34 cellular contexts compared by ENCODE assay signal in the genomic region with DNA sequence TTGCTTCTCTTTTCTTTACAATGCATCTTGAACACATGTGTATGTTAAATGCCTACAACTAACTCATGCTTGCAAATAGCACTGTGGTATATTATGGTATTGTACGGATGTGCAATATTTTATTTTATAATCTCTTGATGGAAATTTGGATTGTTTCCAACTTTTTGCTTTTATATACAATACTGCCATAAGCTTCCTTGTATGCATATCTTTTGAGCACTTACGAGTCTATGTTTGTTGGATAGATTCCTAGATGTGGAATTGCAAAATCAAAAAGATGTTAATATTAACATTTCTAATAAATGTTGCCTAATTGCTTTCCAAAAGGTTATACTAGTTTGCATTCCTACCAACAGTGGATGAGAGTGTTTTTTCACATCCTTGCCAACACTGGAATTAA.
"Had no signal": no experiment of that assay in that cellular context is flagged by ENCODE, and none has a peak within 500 bp of the region (broad histone marks: within the 10 kb centered on the region; RNA-seq: fewer than 3 reads in every experiment).

No MANE protein-coding gene starts in this region.

- DNase-seq: activated CD4-positive, alpha-beta T cell treated with anti-CD3 and anti-CD28 coated beads for 1 hour; activated CD4-positive, alpha-beta T cell treated with anti-CD3 and anti-CD28 coated beads, Interleukin-2, amount 10 ng/mL, durations not matched to agents 24 days and 14 days; activated CD4-positive, alpha-beta T cell treated with anti-CD3 and anti-CD28 coated beads, Interleukin-2, amount 50 U/mL, for 4 hours; activated CD4-positive, CD25-positive, alpha-beta regulatory T cell; activated CD8-positive, alpha-beta T cell treated with anti-CD3 and anti-CD28 coated beads for 36 hours; activated effector memory CD4-positive, alpha-beta T cell treated with anti-CD3 and anti-CD28 coated beads, Interleukin-2, amount 50 U/mL, for 16 hours; activated naive CD4-positive, alpha-beta T cell; activated naive CD4-positive, alpha-beta T cell treated with anti-CD3 and anti-CD28 coated beads, Interleukin-2, amount 50 U/mL, for 16 hours; activated naive CD8-positive, alpha-beta T cell treated with anti-CD3 and anti-CD28 coated beads for 36 hours; activated T-cell treated with anti-CD3 and anti-CD28 coated beads, Interleukin-2, amount 50 U/mL, for 1 hour; activated T-cell treated with anti-CD3 and anti-CD28 coated beads, Interleukin-2, amount 50 U/mL, for 72 hours; amygdala; Kasumi-1; KG1; MM.1S; MV-4-11; NCI-H1092; NCI-H1436 treated with DMSO at 0.1 percent for 48 hours; NCI-H187 treated with DMSO at 0.1 percent for 48 hours; NCI-H2081; NCI-H510A; NCI-H526 treated with DMSO at 0.1 percent for 48 hours; SIG-M5; SW 1271; T-helper 1 cell; T-helper 2 cell; T-helper 9 cell had no signal

- ATAC-seq: activated CD8-positive, alpha-beta T cell treated with anti-CD3 and anti-CD28 coated beads for 36 hours; activated T-cell treated with anti-CD3 and anti-CD28 coated beads, Interleukin-2, amount 50 U/mL, for 72 hours; activated T-helper 17 cell treated with anti-CD3 and anti-CD28 coated beads, Interleukin-2, amount 50 U/mL, for 72 hours; Right ventricle myocardium inferior had no signal

- H3K36me3 ChIP-seq: ascending aorta, cardiac muscle cell had no signal

- H3K9me3 ChIP-seq: ascending aorta had no signal

- H3K27ac ChIP-seq: ascending aorta, cardiac muscle cell, PC-9, RWPE1, VCaP had no signal

- H2AFZ ChIP-seq: PC-9 had no signal

- H3K4me3 ChIP-seq: ascending aorta, cardiac muscle cell, PC-9 had no signal

- H3K27me3 ChIP-seq: ascending aorta had no signal
